Comparison of ENCODE assay signal across 33 cellular contexts in genomic region chr6:159913862-159914564, GRCh38. TPM values are rescaled to one million over a fixed set of nuclear protein-coding genes. Genes with fewer than 3 reads are reported as not detected.
DNase-seq lines count a peak whose midpoint lies in the region; ATAC-seq, FAIRE-seq and TF ChIP-seq lines count a peak whose summit lies in the region.
"Had no signal": no experiment of that assay in that cellular context is flagged by ENCODE, and none has a peak within 500 bp of the region (broad histone marks: within the 10 kb centered on the region; RNA-seq: fewer than 3 reads in every experiment).

No MANE protein-coding gene starts in this region.

- H3K4me3 Mint-ChIP-seq in T-helper 1 cell treated with Interleukin-12 subunit alpha and Interleukin-12 subunit beta and Interleukin-4 antibody, amounts not matched to agents 30 μg/mL and 1 μg/mL, for 36 hours = peak overlapping the region; percentile 14
- H3K4me3 Mint-ChIP-seq: activated naive CD4-positive, alpha-beta T cell treated with anti-CD3 and anti-CD28 coated beads, Interleukin-2, amount 10 ng/mL, durations not matched to agents 7 days and 5 days; activated T-cell treated with anti-CD3 and anti-CD28 coated beads, Interleukin-2, amount 50 U/mL, for 4 hours had no signal

- peaks cover 6% of the 10 kb centered on the region for H3K4me1 Mint-ChIP-seq in T-helper 1 cell treated with Interleukin-12 subunit alpha and Interleukin-12 subunit beta and Interleukin-4 antibody, amounts not matched to agents 30 μg/mL and 1 μg/mL, for 36 hours (ENCODE audit: low read depth)
- H3K4me1 Mint-ChIP-seq: activated naive CD4-positive, alpha-beta T cell treated with anti-CD3 and anti-CD28 coated beads, Interleukin-2, amount 10 ng/mL, durations not matched to agents 7 days and 5 days had no signal

- 83 to 93% methylated on average over 6 of the region's 6 CpGs for WGBS in sigmoid colon, 2 donors

- TF ChIP-seq POLR2A in GM12892 (IDR thresholded peaks at IDR 0.05; ENCODE audit: low read depth, low read length) = no peak
- no peak for TF ChIP-seq POLR2A in sigmoid colon (IDR thresholded peaks at IDR 0.05)

- no peaks in the 10 kb centered on the region for H3K9me3 ChIP-seq in sigmoid colon
- H3K9me3 ChIP-seq: BLaER1 treated with 17β-estradiol and CSF1 and Interleukin-3, amounts not matched to agents 10 nM and 100 nM had no signal

- H3K27ac ChIP-seq in sigmoid colon = no peak overlapping the region
- H3K27ac ChIP-seq: BLaER1 treated with 17β-estradiol and CSF1 and Interleukin-3, amounts not matched to agents 10 nM and 100 nM; coronary artery; left ventricle myocardium inferior; RWPE1; skin epidermis had no signal

- ATAC-seq in GM19035 (IDR thresholded peaks at IDR 0.05; ENCODE audit: unreplicated experiment) (peak; percentile 46), HG02884 (IDR thresholded peaks at IDR 0.05; ENCODE audit: unreplicated experiment) (peak; percentile 63)
- ATAC-seq: SK-N-SH treated with all-trans-retinoic acid at 6 μM for 48 hours had no signal

- no peak for TF ChIP-seq CTCF in sigmoid colon (IDR thresholded peaks at IDR 0.05)

- intact Hi-C loops in sigmoid colon (cut with DNase I) = no loop called here

- H3K27me3 ChIP-seq in sigmoid colon = peaks cover 0 to 10% (median 4%) of the 10 kb centered on the region in 3 donors
- H3K27me3 ChIP-seq: BLaER1 treated with 17β-estradiol and CSF1 and Interleukin-3, amounts not matched to agents 10 nM and 100 nM had no signal

- no peaks in the 10 kb centered on the region for H3K4me1 ChIP-seq in sigmoid colon
- H3K4me1 ChIP-seq: BLaER1 treated with 17β-estradiol and CSF1 and Interleukin-3, amounts not matched to agents 10 nM and 100 nM; left ventricle myocardium inferior had no signal

- H3K36me3 Mint-ChIP-seq in T-helper 1 cell treated with Interleukin-12 subunit alpha and Interleukin-12 subunit beta and Interleukin-4 antibody, amounts not matched to agents 30 μg/mL and 1 μg/mL, for 36 hours (ENCODE audit: low read depth) = no peaks in the 10 kb centered on the region
- H3K36me3 Mint-ChIP-seq: activated naive CD4-positive, alpha-beta T cell treated with anti-CD3 and anti-CD28 coated beads, Interleukin-2, amount 10 ng/mL, durations not matched to agents 7 days and 5 days had no signal

- no peaks in the 10 kb centered on the region for H3K36me3 ChIP-seq in sigmoid colon
- H3K36me3 ChIP-seq: BLaER1 treated with 17β-estradiol and CSF1 and Interleukin-3, amounts not matched to agents 10 nM and 100 nM; left ventricle myocardium inferior had no signal

- peaks cover 18% of the 10 kb centered on the region for H3K27me3 Mint-ChIP-seq in T-helper 1 cell treated with Interleukin-12 subunit alpha and Interleukin-12 subunit beta and Interleukin-4 antibody, amounts not matched to agents 30 μg/mL and 1 μg/mL, for 36 hours (ENCODE audit: low read depth)

- no peak overlapping the region for H3K27ac Mint-ChIP-seq in T-helper 1 cell treated with Interleukin-12 subunit alpha and Interleukin-12 subunit beta and Interleukin-4 antibody, amounts not matched to agents 30 μg/mL and 1 μg/mL, for 36 hours
- H3K27ac Mint-ChIP-seq: activated naive CD4-positive, alpha-beta T cell treated with anti-CD3 and anti-CD28 coated beads, Interleukin-2, amount 10 ng/mL, durations not matched to agents 7 days and 5 days had no signal

- no peak for TF ChIP-seq EP300 in sigmoid colon (IDR thresholded peaks at IDR 0.05)

- peak; percentile 30 for FAIRE-seq in GM12892 (lab: Jason Lieb, UNC)
- FAIRE-seq: G401.6, H54 had no signal

- H3K4me3 ChIP-seq in sigmoid colon = no peak overlapping the region
- H3K4me3 ChIP-seq: BLaER1 treated with 17β-estradiol and CSF1 and Interleukin-3, amounts not matched to agents 10 nM and 100 nM; coronary artery; left ventricle myocardium inferior; skin epidermis had no signal

- DNase-seq in GM12892 (ENCODE audit: insufficient read length) = no peak
- no peak for DNase-seq in stimulated activated CD4-positive, alpha-beta T cell treated with anti-CD3 and anti-CD28 coated beads, Interleukin-1b, Interleukin-23, amount 100 ng/mL, for 48 hours
- DNase-seq in activated CD8-positive, alpha-beta memory T cell treated with anti-CD3 and anti-CD28 coated beads, Interleukin-2, amount 50 U/mL, for 48 hours = no peak
- DNase-seq in sigmoid colon = no peak
- DNase-seq: activated CD4-positive, alpha-beta T cell treated with anti-CD3 and anti-CD28 coated beads for 4 hours; activated naive CD4-positive, alpha-beta T cell treated with anti-CD3 and anti-CD28 coated beads, Interleukin-2, amount 10 ng/mL, durations not matched to agents 7 days and 5 days; activated T-cell treated with anti-CD3 and anti-CD28 coated beads, Interleukin-2, amount 50 U/mL, for 4 hours; aorta; COR-L47; effector memory CD4-positive, alpha-beta T cell; glutamatergic neuron; islet precursor cell; left ventricle myocardium inferior; NCI-H1092; NCI-H1694 treated with DMSO at 0.1 percent for 48 hours; stimulated activated CD8-positive, alpha-beta memory T cell treated with anti-CD3 and anti-CD28 coated beads, Interleukin-4, amount 100 ng/mL, for 48 hours; trophoblast cell had no signal

- peaks cover 5% of the 10 kb centered on the region for H3K9me3 Mint-ChIP-seq in T-helper 1 cell treated with Interleukin-12 subunit alpha and Interleukin-12 subunit beta and Interleukin-4 antibody, amounts not matched to agents 30 μg/mL and 1 μg/mL, for 36 hours
- H3K9me3 Mint-ChIP-seq: activated naive CD4-positive, alpha-beta T cell treated with anti-CD3 and anti-CD28 coated beads, Interleukin-2, amount 10 ng/mL, durations not matched to agents 7 days and 5 days; activated T-cell treated with anti-CD3 and anti-CD28 coated beads, Interleukin-2, amount 50 U/mL, for 4 hours had no signal

RNA-seq across cellular contexts. Expression of gene MAS1, which starts 23.2 kb away (rescaled TPM):
- polyA plus RNA-seq in GM12892 (2012; ENCODE audit: missing spikeins) = not detected
- not detected for total RNA-seq in sigmoid colon
- polyA plus RNA-seq in sigmoid colon = under 1 TPM in 1 of 3 donors, not detected in 2; under 0.01 TPM
- total RNA-seq: activated T-cell treated with anti-CD3 and anti-CD28 coated beads, Interleukin-2, amount 50 U/mL, for 4 hours; epithelial cell of proximal tubule; left ventricle myocardium inferior; mesenteric fat pad; NCI-H460; subcutaneous adipose tissue; T-helper 2 cell treated with Interferon-gamma antibody and Interleukin-4, amounts not matched to agents 100 ng/mL and 5 ng/mL, for 36 hours had no signal
- polyA plus RNA-seq: AG04450, aorta had no signal

RNA-seq across cellular contexts. Expression of gene IGF2R, which starts 54.9 kb away (rescaled TPM):
- polyA plus RNA-seq in GM12892 (2012; ENCODE audit: missing spikeins) = 20.1 TPM
- 10 to 100 TPM; 34.6 to 80.9 (median 42.8) TPM for total RNA-seq in sigmoid colon
- polyA plus RNA-seq in sigmoid colon = 10 to 100 TPM in 2 of 3 donors, 1 to 10 TPM in 1; 3.6 to 43.7 (median 10.9) TPM
